ENCODE assay signal across 8 cellular contexts in the genomic region with DNA sequence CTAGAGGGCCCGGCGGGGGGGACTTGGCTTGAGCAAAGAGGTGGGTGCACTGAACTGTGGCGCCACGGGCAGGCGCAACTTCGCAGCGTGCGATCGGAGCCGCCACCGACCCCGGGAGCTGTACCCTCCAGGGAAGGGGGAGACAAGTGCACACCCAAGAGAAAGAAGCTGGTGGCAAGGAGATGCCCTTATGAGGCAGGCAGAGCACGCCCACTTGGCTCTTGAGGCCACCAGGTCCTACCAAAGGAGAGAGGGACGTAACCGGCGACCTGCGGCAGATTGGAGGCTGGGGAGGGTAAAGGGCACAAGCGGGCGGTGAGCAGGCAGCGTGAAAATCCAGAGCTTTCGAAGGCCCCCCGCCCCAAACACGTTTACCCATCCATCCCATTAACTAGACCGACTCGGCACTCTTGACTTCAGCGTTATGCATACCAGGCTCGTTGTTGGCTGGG. TPM values are rescaled to one million over a fixed set of nuclear protein-coding genes. Genes with fewer than 3 reads are reported as not detected.
DNase-seq lines count a peak whose midpoint lies in the region; ATAC-seq and TF ChIP-seq lines count a peak whose summit lies in the region.

No MANE protein-coding gene starts in this region.

- no peaks in the 10 kb centered on the region for H3K9me3 ChIP-seq in neural cell (ENCODE audit: low read length)

- TF ChIP-seq EP300 in neural cell (conservative IDR thresholded peaks at IDR 0.05; ENCODE audit: poor library complexity, severe bottlenecking) = no peak

- H3K9ac ChIP-seq in neural cell (ENCODE audit: low read length) = peak overlapping the region; percentile 92

- H2AFZ ChIP-seq in neural cell (ENCODE audit: low read depth, low read length) = no peak overlapping the region

- peak overlapping the region; percentile 93 for H3K27ac ChIP-seq in neural cell (ENCODE audit: low read length)

- ATAC-seq in HG03135 (IDR thresholded peaks at IDR 0.05; ENCODE audit: unreplicated experiment) (no peak), GM18867 (IDR thresholded peaks at IDR 0.05; ENCODE audit: unreplicated experiment) (no peak)

- peaks cover 21% of the 10 kb centered on the region for H3K27me3 ChIP-seq in neural cell (ENCODE audit: insufficient read depth, low read depth, low read length)

- no peaks in the 10 kb centered on the region for H3K36me3 ChIP-seq in neural cell (ENCODE audit: insufficient read depth, low read length)

- peaks cover 5% of the 10 kb centered on the region for H3F3A ChIP-seq in neural cell (ENCODE audit: insufficient read depth, low read length, poor library complexity, severe bottlenecking)

- peak; percentile 9 for TF ChIP-seq RAD21 in neural cell (conservative IDR thresholded peaks at IDR 0.05)

- peak overlapping the region; percentile 87 for H3K4me2 ChIP-seq in neural cell (ENCODE audit: low read length)

- peaks cover 58% of the 10 kb centered on the region for H3K79me2 ChIP-seq in neural cell (replicated peaks; ENCODE audit: insufficient read depth, low read length)

- peak; percentile 33 for TF ChIP-seq CTCF in neural cell (IDR thresholded peaks at IDR 0.05; ENCODE audit: poor library complexity, severe bottlenecking)

- peak overlapping the region; percentile 85 for H3K4me3 ChIP-seq in neural cell (ENCODE audit: low read length)

- peak; percentile 31 for DNase-seq in NCI-H2107 treated with DMSO at 0.1 percent for 48 hours (lab: John Stamatoyannopoulos, UW; ENCODE audit: unreplicated experiment)
- no peak for DNase-seq in NCI-H2107 (lab: John Stamatoyannopoulos, UW)
- DNase-seq in NCI-H1105 treated with DMSO at 0.1 percent for 48 hours (lab: John Stamatoyannopoulos, UW) = peak; percentile 78
- DNase-seq in cerebellar cortex (ENCODE audit: low spot score) = peak; percentile 56
- DNase-seq in NCI-H446 (lab: John Stamatoyannopoulos, UW) = no peak

- H3K9me2 ChIP-seq in neural cell (ENCODE audit: insufficient read depth, low read length) = no peaks in the 10 kb centered on the region

- H4K20me1 ChIP-seq in neural cell (ENCODE audit: insufficient read depth) = peaks cover 19% of the 10 kb centered on the region

TF ChIP-seq in neural cell, 6 proteins besides CTCF, POLR2A, EP300 and RAD21:
- TF ChIP-seq POLR2AphosphoS5 (IDR thresholded peaks at IDR 0.05) (peak; percentile 45), TAF1 (IDR thresholded peaks at IDR 0.05; ENCODE audit: low read depth) (peak; percentile 7), EZH2 (IDR thresholded peaks at IDR 0.05; ENCODE audit: borderline replicate concordance, insufficient read depth, low read length, poor library complexity, severe bottlenecking) (no peak)

RNA-seq across cellular contexts. Expression of gene DLX2, which starts 1.0 kb away (rescaled TPM):
- polyA plus RNA-seq in neural cell = 7.7 and 9.3 TPM in 2 replicates
- polyA minus RNA-seq in neural cell = 18.7 and 19.3 TPM in 2 replicates

RNA-seq across cellular contexts. Expression of gene DLX1, which starts 16.4 kb away (rescaled TPM):
- 67.3 and 83.1 TPM in 2 replicates for polyA plus RNA-seq in neural cell
- polyA minus RNA-seq in neural cell = 53.3 and 55.8 TPM in 2 replicates

Comparison
In these comparisons a context has a peak if more than half of its experiments do, and no peak if none do; other contexts are left out.
1. DNase-seq: peak in NCI-H2107 treated with DMSO at 0.1 percent for 48 hours (single experiment), NCI-H1105 treated with DMSO at 0.1 percent for 48 hours (single experiment) and cerebellar cortex (single experiment); none in NCI-H2107 (single experiment) and NCI-H446 (0 of 2).